8 cellular contexts compared by ENCODE assay signal in genomic region chr1:220272047-220272840, GRCh38. TPM values are rescaled to one million over a fixed set of nuclear protein-coding genes. Genes with fewer than 3 reads are reported as not detected.
A peak's percentile ranks its signal among the peaks of the same experiment; 100 is the strongest.
DNase-seq lines count a peak whose midpoint lies in the region; TF ChIP-seq lines count a peak whose summit lies in the region.

RAB3GAP2 (minus strand) TSS chr1:220272453; CDS start chr1:220272337, 116 bp downstream.

- H3K27me3 ChIP-seq in H9 (ENCODE audit: insufficient read depth, low read length), result no peaks in the 10 kb centered on the region
- no peaks in the 10 kb centered on the region for H3K27me3 ChIP-seq in stomach smooth muscle (ENCODE audit: control insufficient read depth in 1 of 2, insufficient read depth in 2 of 2, low read length in 2 of 2)

- peaks cover 11 to 15% (median 14%) of the 10 kb centered on the region in 3 experiments for H3K36me3 Mint-ChIP-seq in H9 (ENCODE audit: insufficient read depth in 1 of 3, low read depth in 3 of 3)
- peaks cover 10% of the 10 kb centered on the region for H3K36me3 Mint-ChIP-seq in neural crest cell (ENCODE audit: low read depth)

- H2AFZ ChIP-seq in H9 (ENCODE audit: low read length), result peak within 1 kb of the TSS; percentile 43

- H4K20me1 ChIP-seq in H9 (ENCODE audit: control insufficient read depth, insufficient read depth, insufficient read length), result no peaks in the 10 kb centered on the region

- H3K27ac ChIP-seq in H9 (ENCODE audit: insufficient read length, low read depth, low read length) (peak within 1 kb of the TSS; percentile 76), stomach smooth muscle (ENCODE audit: low read length) (peak within 1 kb of the TSS; percentile 60)

- peak within 1 kb of the TSS; percentile 87 for H3K18ac ChIP-seq in H9 (ENCODE audit: insufficient read length, low read depth, low read length)

- peaks cover 9% of the 10 kb centered on the region for H3K23me2 ChIP-seq in H9 (ENCODE audit: insufficient read length, low read depth, low read length, poor library complexity, severe bottlenecking)

- H3K9me3 ChIP-seq in ES-I3 (ENCODE audit: control insufficient read depth, insufficient read depth, low read length) (no peaks in the 10 kb centered on the region), H9 (ENCODE audit: control insufficient read depth, low read depth, low read length) (no peaks in the 10 kb centered on the region), stomach smooth muscle (ENCODE audit: control insufficient read depth in 2 of 2, low read length in 2 of 2) (no peaks in the 10 kb centered on the region)

- H2BK20ac ChIP-seq in H9 (ENCODE audit: low read depth, low read length, poor library complexity, severe bottlenecking), result no peak within 1 kb of the TSS

- no peak within 1 kb of the TSS for H2BK12ac ChIP-seq in H9 (ENCODE audit: insufficient read length, low read depth, low read length)

- H3K4me1 ChIP-seq in ES-I3 (ENCODE audit: insufficient read depth, low read length) (peaks cover 24% of the 10 kb centered on the region), H9 (ENCODE audit: insufficient read depth, low read length) (peaks cover 15% of the 10 kb centered on the region; the same call in 1 of the 2 replicates), stomach smooth muscle (ENCODE audit: control insufficient read depth, insufficient read depth, low read length) (peaks cover 11% of the 10 kb centered on the region)

- peaks cover 23 to 31% of the 10 kb centered on the region in 2 experiments for H3K4me1 Mint-ChIP-seq in H9
- peaks cover 14% of the 10 kb centered on the region for H3K4me1 Mint-ChIP-seq in neural crest cell

- H3K9me3 Mint-ChIP-seq in H9 (no peaks in the 10 kb centered on the region), neural crest cell (no peaks in the 10 kb centered on the region)

- no CpG with 5 or more reads among the region's 49 CpGs for WGBS in H9 (ENCODE audit: extremely low coverage, insufficient read length, low lambda C conversion rate)

- TF ChIP-seq POLR2A in Raji (IDR thresholded peaks at IDR 0.05; ENCODE audit: insufficient read depth, low read depth, low read length), result peak; percentile 86

- H3T11ph ChIP-seq in H9 (ENCODE audit: low read length), result no peak within 1 kb of the TSS

- no peak within 1 kb of the TSS for H2BK15ac ChIP-seq in H9 (ENCODE audit: low read depth, low read length)

- no peak within 1 kb of the TSS for H4K8ac ChIP-seq in H9 (replicated peaks; ENCODE audit: insufficient read length, low read depth, low read length)

- H3K27ac Mint-ChIP-seq in H9 (peak within 1 kb of the TSS; percentile 95 to 96 (median 96)), neural crest cell (ENCODE audit: unreplicated experiment) (peak within 1 kb of the TSS; percentile 79)

- H3K4ac ChIP-seq in H9 (ENCODE audit: low read depth, low read length), result no peak within 1 kb of the TSS; the same call in 1 of the 2 replicates

- no peaks in the 10 kb centered on the region for H3K27me3 Mint-ChIP-seq in H9 (ENCODE audit: low read depth)
- H3K27me3 Mint-ChIP-seq in neural crest cell (ENCODE audit: low read depth), result peaks cover 12% of the 10 kb centered on the region

- peaks cover 25% of the 10 kb centered on the region; the same call in 1 of the 2 replicates for H3K79me2 ChIP-seq in H9 (ENCODE audit: insufficient read depth, low read length)

- peaks cover 3% of the 10 kb centered on the region; the same call in 1 of the 2 replicates for H3K36me3 ChIP-seq in ES-I3 (ENCODE audit: insufficient read depth, low read length)
- peaks cover 2 to 4% of the 10 kb centered on the region in 2 donors for H3K36me3 ChIP-seq in stomach smooth muscle (ENCODE audit: control insufficient read depth in 2 of 2, insufficient read depth in 2 of 2, low read length in 2 of 2)

- no peak within 1 kb of the TSS for H2AK5ac ChIP-seq in H9 (ENCODE audit: insufficient read length, low read length)

- no peak within 1 kb of the TSS for H3K4me3 Mint-ChIP-seq in H9
- H3K4me3 Mint-ChIP-seq in neural crest cell, result no peak within 1 kb of the TSS

- H3K9ac ChIP-seq in ES-I3 (ENCODE audit: low read depth, low read length) (peak within 1 kb of the TSS; percentile 90), H9 (ENCODE audit: extremely low read depth, insufficient read length, low read length) (peak within 1 kb of the TSS; percentile 88), stomach smooth muscle (ENCODE audit: low read length in 2 of 2) (peak within 1 kb of the TSS; percentile 94)

- no peak for TF ChIP-seq CTCF in H9 (conservative IDR thresholded peaks at IDR 0.05)
- no peak for TF ChIP-seq CTCF in fibroblast of villous mesenchyme (IDR thresholded peaks at IDR 0.05; ENCODE audit: insufficient read depth, low read depth, low read length)
- TF ChIP-seq CTCF in neural crest cell (conservative IDR thresholded peaks at IDR 0.05), result no peak

- H4K5ac ChIP-seq in H9 (ENCODE audit: insufficient read length, low read depth, low read length), result no peak within 1 kb of the TSS

- DNase-seq in H9 (peak; percentile 96), M059J (ENCODE audit: low read depth) (peak; percentile 92), fibroblast of villous mesenchyme (ENCODE audit: low read depth) (peak; percentile 92), neural crest cell (ENCODE audit: low read depth, low spot score) (peak; percentile 91)
- peak; percentile 93 for DNase-seq in activated T-helper 9 cell treated with anti-CD3 and anti-CD28 coated beads, Interleukin-2, amount 50 U/mL, for 16 hours (ENCODE audit: low read depth)

- H4K91ac ChIP-seq in H9 (ENCODE audit: insufficient read length, low read depth, low read length), result no peak within 1 kb of the TSS

- H3K4me3 ChIP-seq in fibroblast of villous mesenchyme (ENCODE audit: low read depth, low read length) (peak within 1 kb of the TSS; percentile 89), stomach smooth muscle (ENCODE audit: low read length in 2 of 2) (peak within 1 kb of the TSS; percentile 70 to 94)

- no peak within 1 kb of the TSS for H3K56ac ChIP-seq in H9 (ENCODE audit: insufficient read length, low read depth, low read length)

- peak within 1 kb of the TSS; percentile 94 for H3K4me2 ChIP-seq in H9 (ENCODE audit: insufficient read depth, insufficient read length, low read length)

- peak within 1 kb of the TSS; percentile 79 for H3K14ac ChIP-seq in H9 (ENCODE audit: insufficient read depth, low read length)

- H2BK5ac ChIP-seq in H9 (ENCODE audit: insufficient read length, low read length), result peak within 1 kb of the TSS; percentile 32

- no peak within 1 kb of the TSS for H2BK120ac ChIP-seq in H9 (ENCODE audit: low read depth, low read length, poor library complexity, severe bottlenecking)

- H3K79me1 ChIP-seq in H9 (ENCODE audit: insufficient read depth, low read depth, low read length, poor library complexity, severe bottlenecking), result no peaks in the 10 kb centered on the region

- H3K23ac ChIP-seq in H9 (ENCODE audit: insufficient read length, low read depth, low read length), result no peak within 1 kb of the TSS

RNA-seq across cellular contexts. Expression of gene RAB3GAP2, which starts in this region (rescaled TPM):
- total RNA-seq in H9 (2021) (41.6 and 48.3 TPM in 2 replicates), fibroblast of villous mesenchyme (38.3 and 51.8 TPM in 2 replicates), neural crest cell (36.4 and 44.1 TPM in 2 replicates)
- 19.4 and 19.9 TPM in 2 replicates for total RNA-seq in M059J (2014; rRNA removed; shearing (Covaris generic))

Comparison
In these comparisons a context has a peak if more than half of its experiments do, and no peak if none do; other contexts are left out.
1. Peak in every context shown above with its lines: DNase-seq, H3K4me3 ChIP-seq and H3K27ac ChIP-seq.